8 cellular contexts compared by ENCODE assay signal in genomic region chr5:148733601-148734438, GRCh38.
DNase-seq lines count a peak whose midpoint lies in the region; ATAC-seq and TF ChIP-seq lines count a peak whose summit lies in the region.

No MANE protein-coding gene starts in this region.

- H3K9me3 ChIP-seq in ascending aorta (no peaks in the 10 kb centered on the region), gastrocnemius medialis (no peaks in the 10 kb centered on the region)

- TF ChIP-seq POLR2A in NB4 (IDR thresholded peaks at IDR 0.05; ENCODE audit: extremely low read depth, insufficient read length) (no peak), gastrocnemius medialis (IDR thresholded peaks at IDR 0.05) (no peak)

- H3K36me3 ChIP-seq in ascending aorta: no peaks in the 10 kb centered on the region
- no peaks in the 10 kb centered on the region for H3K36me3 ChIP-seq in gastrocnemius medialis

- ATAC-seq in gastrocnemius medialis (peak; percentile 60 to 71), GM21717 (IDR thresholded peaks at IDR 0.05; ENCODE audit: unreplicated experiment) (no peak)

- in situ Hi-C loops in gastrocnemius medialis (cut with MboI; ENCODE audit: low sequenced_read_pairs in 4 of 4): loop anchor here (10.0 to 25.0 kb wide), 5 partner anchors 81 to 503 kb away; no protein-coding TSS in a partner anchor

- no peak overlapping the region for H3K27ac ChIP-seq in ascending aorta
- H3K27ac ChIP-seq in gastrocnemius medialis: no peak overlapping the region

- H3K4me3 ChIP-seq in NB4 (ENCODE audit: low read depth, low read length) (no peak overlapping the region), ascending aorta (no peak overlapping the region), gastrocnemius medialis (no peak overlapping the region)

- intact Hi-C loops in ascending aorta (cut with DNase I): loop anchor here (1.0 to 5.0 kb wide), 7 partner anchors 93 to 557 kb away; partner anchors contain the start of genes ADRB2 and FBXO38
- intact Hi-C loops in gastrocnemius medialis (cut with DNase I; ENCODE audit: low total_unique reads): loop anchor here (1.0 to 10.0 kb wide), 4 partner anchors 168 to 491 kb away; no protein-coding TSS in a partner anchor

- peak; percentile 51 for TF ChIP-seq CTCF in NB4 (IDR thresholded peaks at IDR 0.05; ENCODE audit: low read depth, low read length)
- TF ChIP-seq CTCF in ascending aorta (IDR thresholded peaks at IDR 0.05): peak; percentile 52 to 74 (median 72)
- TF ChIP-seq CTCF in gastrocnemius medialis (IDR thresholded peaks at IDR 0.05 in 4 of 5, conservative IDR thresholded peaks at IDR 0.05 in 1 of 5): peak; percentile 56 to 72 (median 70)

- peaks cover 0 to 24% of the 10 kb centered on the region in 2 donors for H3K4me1 ChIP-seq in ascending aorta
- H3K4me1 ChIP-seq in gastrocnemius medialis: peaks cover 0 to 10% of the 10 kb centered on the region in 2 donors

- DNase-seq in NCI-H524 (lab: John Stamatoyannopoulos, UW) (peak; percentile 51 to 76), NCI-H524 treated with DMSO at 0.1 percent for 48 hours (lab: John Stamatoyannopoulos, UW) (no peak), NB4 (ENCODE audit: low read depth) (peak; percentile 82), T-helper 1 cell (peak; percentile 24 to 64 (median 56)), ascending aorta (ENCODE audit: low spot score in 2 of 2) (peak in 1 of 2 donors; percentile 92), hepatic stellate cell (ENCODE audit: low spot score) (peak; percentile 11), gastrocnemius medialis (peak; percentile 63 to 65)

- H3K27me3 ChIP-seq in ascending aorta (no peaks in the 10 kb centered on the region), gastrocnemius medialis (no peaks in the 10 kb centered on the region)
